33 cellular contexts compared by ENCODE assay signal in genomic region chr17:15509095-15509494, GRCh38.
"Had no signal": no experiment of that assay in that cellular context is flagged by ENCODE, and none has a peak within 500 bp of the region (broad histone marks: within the 10 kb centered on the region; RNA-seq: fewer than 3 reads in every experiment).

No MANE protein-coding gene starts in this region.

- H3K9ac ChIP-seq: SK-N-SH had no signal

- FAIRE-seq: bronchial epithelial cell, endothelial cell of umbilical vein, pancreas, urothelium cell line had no signal

- H3K9me3 Mint-ChIP-seq: activated CD4-positive, alpha-beta memory T cell treated with anti-CD3 and anti-CD28 coated beads, Interleukin-2, amount 10 ng/mL, durations not matched to agents 7 days and 5 days; activated CD4-positive, alpha-beta T cell treated with anti-CD3 and anti-CD28 coated beads, Interleukin-2, amount 10 ng/mL, durations not matched to agents 24 days and 14 days; activated naive CD4-positive, alpha-beta T cell treated with anti-CD3 and anti-CD28 coated beads, Interleukin-2, amount 50 U/mL, for 24 hours; activated naive CD8-positive, alpha-beta T cell treated with anti-CD3 and anti-CD28 coated beads, Interleukin-2, amount 50 U/mL, for 24 hours; activated T-cell treated with anti-CD3 and anti-CD28 coated beads, Interleukin-2, amount 50 U/mL, for 24 hours; effector memory CD8-positive, alpha-beta T cell; mesothelial cell of epicardium; naive thymus-derived CD8-positive, alpha-beta T cell; neural crest cell; stimulated activated naive B cell treated with anti-CD40 and anti-IgM and Interleukin-4, amounts not matched to agents 10 μg/mL and 1 μg/mL and 100 μg/mL, for 72 hours had no signal

- H3K27me3 Mint-ChIP-seq: activated CD4-positive, alpha-beta memory T cell treated with anti-CD3 and anti-CD28 coated beads, Interleukin-2, amount 10 ng/mL, durations not matched to agents 7 days and 5 days; activated CD4-positive, alpha-beta T cell treated with anti-CD3 and anti-CD28 coated beads, Interleukin-2, amount 10 ng/mL, durations not matched to agents 24 days and 14 days; activated naive CD4-positive, alpha-beta T cell treated with anti-CD3 and anti-CD28 coated beads, Interleukin-2, amount 50 U/mL, for 24 hours; activated naive CD8-positive, alpha-beta T cell treated with anti-CD3 and anti-CD28 coated beads, Interleukin-2, amount 50 U/mL, for 24 hours; activated T-cell treated with anti-CD3 and anti-CD28 coated beads, Interleukin-2, amount 50 U/mL, for 24 hours; effector memory CD8-positive, alpha-beta T cell; naive thymus-derived CD8-positive, alpha-beta T cell; stimulated activated naive B cell treated with anti-CD40 and anti-IgM and Interleukin-4, amounts not matched to agents 10 μg/mL and 1 μg/mL and 100 μg/mL, for 72 hours; T-helper 17 cell had no signal

- H3K27ac Mint-ChIP-seq: activated CD4-positive, alpha-beta memory T cell treated with anti-CD3 and anti-CD28 coated beads, Interleukin-2, amount 10 ng/mL, durations not matched to agents 7 days and 5 days; activated CD4-positive, alpha-beta T cell treated with anti-CD3 and anti-CD28 coated beads, Interleukin-2, amount 10 ng/mL, durations not matched to agents 24 days and 14 days; activated naive CD4-positive, alpha-beta T cell treated with anti-CD3 and anti-CD28 coated beads, Interleukin-2, amount 50 U/mL, for 24 hours; activated naive CD8-positive, alpha-beta T cell treated with anti-CD3 and anti-CD28 coated beads, Interleukin-2, amount 50 U/mL, for 24 hours; activated T-cell treated with anti-CD3 and anti-CD28 coated beads, Interleukin-2, amount 50 U/mL, for 24 hours; mesothelial cell of epicardium; T-helper 17 cell had no signal

- H3K4me1 ChIP-seq: prostate gland had no signal

- H3K27me3 ChIP-seq: colonic mucosa, gastroesophageal sphincter, left lung, pancreas, suprapubic skin, transverse colon had no signal

- H3K4me3 Mint-ChIP-seq: activated CD4-positive, alpha-beta memory T cell treated with anti-CD3 and anti-CD28 coated beads, Interleukin-2, amount 10 ng/mL, durations not matched to agents 7 days and 5 days; activated CD4-positive, alpha-beta T cell treated with anti-CD3 and anti-CD28 coated beads, Interleukin-2, amount 10 ng/mL, durations not matched to agents 24 days and 14 days; activated naive CD4-positive, alpha-beta T cell treated with anti-CD3 and anti-CD28 coated beads, Interleukin-2, amount 50 U/mL, for 24 hours; activated naive CD8-positive, alpha-beta T cell treated with anti-CD3 and anti-CD28 coated beads, Interleukin-2, amount 50 U/mL, for 24 hours; activated T-cell treated with anti-CD3 and anti-CD28 coated beads, Interleukin-2, amount 50 U/mL, for 24 hours; effector memory CD8-positive, alpha-beta T cell; mesothelial cell of epicardium; naive thymus-derived CD8-positive, alpha-beta T cell; neural crest cell; stimulated activated naive B cell treated with anti-CD40 and anti-IgM and Interleukin-4, amounts not matched to agents 10 μg/mL and 1 μg/mL and 100 μg/mL, for 72 hours; T-helper 17 cell had no signal

- H3K9me3 ChIP-seq: colonic mucosa, gastroesophageal sphincter, left lung, pancreas, prostate gland, SK-N-SH, suprapubic skin, transverse colon had no signal

- H3K4me3 ChIP-seq: colonic mucosa, gastroesophageal sphincter, left lung, pancreas, prostate gland, suprapubic skin, transverse colon had no signal

- H3K27ac ChIP-seq: colonic mucosa, gastroesophageal sphincter, left lung, pancreas, prostate gland, suprapubic skin, transverse colon had no signal

- H3K36me3 ChIP-seq: colonic mucosa, pancreas, prostate gland, transverse colon had no signal

- DNase-seq: activated CD4-positive, alpha-beta memory T cell treated with anti-CD3 and anti-CD28 coated beads, Interleukin-2, amount 10 ng/mL, durations not matched to agents 7 days and 5 days; activated CD4-positive, alpha-beta T cell treated with anti-CD3 and anti-CD28 coated beads, Interleukin-2, amount 10 ng/mL, durations not matched to agents 24 days and 14 days; activated CD4-positive, CD25-positive, alpha-beta regulatory T cell treated with anti-CD3 and anti-CD28 coated beads, Interleukin-2, amount 50 U/mL, for 72 hours; activated CD8-positive, alpha-beta memory T cell treated with anti-CD3 and anti-CD28 coated beads, Interleukin-2, amount 50 U/mL, for 48 hours; activated naive CD8-positive, alpha-beta T cell treated with anti-CD3 and anti-CD28 coated beads, Interleukin-2, amount 50 U/mL, for 24 hours; activated T-cell treated with anti-CD3 and anti-CD28 coated beads, Interleukin-2, amount 50 U/mL, for 24 hours; amygdala; colonic mucosa; effector memory CD8-positive, alpha-beta T cell; hypothalamus; kidney glomerular epithelial cell; left lung; mammary epithelial cell; naive thymus-derived CD8-positive, alpha-beta T cell; nucleus accumbens; pancreas; SK-N-SH; stimulated activated CD4-positive, alpha-beta T cell treated with anti-CD3 and anti-CD28 coated beads, Interleukin-15, amount 100 ng/mL, for 24 hours; stimulated activated CD4-positive, alpha-beta T cell treated with anti-CD3 and anti-CD28 coated beads, Interleukin-2, amount 100 ng/mL, for 24 hours; stimulated activated naive B cell treated with anti-CD40 and anti-IgM and Interleukin-4, amounts not matched to agents 10 μg/mL and 1 μg/mL and 100 μg/mL, for 72 hours; SW 1271; T-helper 17 cell; T1000; transverse colon had no signal

- ATAC-seq: activated naive CD8-positive, alpha-beta T cell treated with anti-CD3 and anti-CD28 coated beads, Interleukin-2, amount 50 U/mL, for 24 hours; effector memory CD8-positive, alpha-beta T cell; gastroesophageal sphincter; naive thymus-derived CD8-positive, alpha-beta T cell; pancreas; stimulated activated naive B cell treated with anti-CD40 and anti-IgM and Interleukin-4, amounts not matched to agents 10 μg/mL and 1 μg/mL and 100 μg/mL, for 72 hours; T-helper 17 cell had no signal

- H3K4me1 Mint-ChIP-seq: activated CD4-positive, alpha-beta memory T cell treated with anti-CD3 and anti-CD28 coated beads, Interleukin-2, amount 10 ng/mL, durations not matched to agents 7 days and 5 days; activated naive CD4-positive, alpha-beta T cell treated with anti-CD3 and anti-CD28 coated beads, Interleukin-2, amount 50 U/mL, for 24 hours; activated naive CD8-positive, alpha-beta T cell treated with anti-CD3 and anti-CD28 coated beads, Interleukin-2, amount 50 U/mL, for 24 hours had no signal
